ENCODE assay signal across 23 cellular contexts in genomic region chr18:38654966-38655365, GRCh38.
"Had no signal": no experiment of that assay in that cellular context is flagged by ENCODE, and none has a peak within 500 bp of the region (broad histone marks: within the 10 kb centered on the region; RNA-seq: fewer than 3 reads in every experiment).

No MANE protein-coding gene starts in this region.

- H3K27me3 Mint-ChIP-seq: memory B cell; naive B cell; natural killer cell treated with Interleukin-12 subunit alpha and Interleukin-12 subunit beta and Interleukin-15 and Interleukin-18, amount 100 ng/mL, for 72 hours; stimulated activated naive B cell treated with anti-CD40 and anti-IgM and Interleukin-4, amounts not matched to agents 10 μg/mL and 1 μg/mL and 100 μg/mL, for 72 hours; stimulated activated naive CD8-positive, alpha-beta T cell treated with anti-CD3 and anti-CD28 coated beads, Interleukin-15, Interleukin-2, amounts not matched to agents 100 ng/mL and 50 ng/mL, for 24 hours had no signal

- H3K4me3 Mint-ChIP-seq: endodermal cell; memory B cell; naive B cell; natural killer cell treated with Interleukin-12 subunit alpha and Interleukin-12 subunit beta and Interleukin-15 and Interleukin-18, amount 100 ng/mL, for 72 hours; neural crest cell; stimulated activated naive B cell treated with anti-CD40 and anti-IgM and Interleukin-4, amounts not matched to agents 10 μg/mL and 1 μg/mL and 100 μg/mL, for 72 hours; stimulated activated naive CD8-positive, alpha-beta T cell treated with anti-CD3 and anti-CD28 coated beads, Interleukin-15, Interleukin-2, amounts not matched to agents 100 ng/mL and 50 ng/mL, for 24 hours had no signal

- H3K4me1 Mint-ChIP-seq: endodermal cell, neural crest cell had no signal

- DNase-seq: effector CD8-positive, alpha-beta T cell; endodermal cell; foreskin keratinocyte; heart left ventricle; kidney; mucosa of descending colon; naive B cell; pancreas; retina; right lobe of liver; small intestine; stimulated activated CD4-positive, alpha-beta T cell treated with anti-CD3 and anti-CD28 coated beads, Interleukin-15, amount 100 ng/mL, for 24 hours; stimulated activated CD4-positive, alpha-beta T cell treated with anti-CD3 and anti-CD28 coated beads, Interleukin-2, amount 100 ng/mL, for 48 hours; stimulated activated naive B cell treated with anti-CD40 and anti-IgM and Interleukin-4, amounts not matched to agents 10 μg/mL and 1 μg/mL and 100 μg/mL, for 72 hours; transverse colon; upper lobe of right lung had no signal

- ATAC-seq: esophagus mucosa; foreskin keratinocyte; gastroesophageal sphincter; heart left ventricle; left lobe of liver; mucosa of descending colon; natural killer cell treated with Interleukin-12 subunit alpha and Interleukin-12 subunit beta and Interleukin-15 and Interleukin-18, amount 100 ng/mL, for 72 hours; pancreas; right lobe of liver; stimulated activated naive B cell treated with anti-CD40 and anti-IgM and Interleukin-4, amounts not matched to agents 10 μg/mL and 1 μg/mL and 100 μg/mL, for 72 hours; upper lobe of right lung had no signal

- H3K36me3 Mint-ChIP-seq: memory B cell; naive B cell; natural killer cell treated with Interleukin-12 subunit alpha and Interleukin-12 subunit beta and Interleukin-15 and Interleukin-18, amount 100 ng/mL, for 72 hours; stimulated activated naive B cell treated with anti-CD40 and anti-IgM and Interleukin-4, amounts not matched to agents 10 μg/mL and 1 μg/mL and 100 μg/mL, for 72 hours had no signal

- H3K9me3 Mint-ChIP-seq: endodermal cell; stimulated activated naive CD8-positive, alpha-beta T cell treated with anti-CD3 and anti-CD28 coated beads, Interleukin-15, Interleukin-2, amounts not matched to agents 100 ng/mL and 50 ng/mL, for 24 hours had no signal

- H3K27ac Mint-ChIP-seq: endodermal cell; memory B cell; naive B cell; natural killer cell treated with Interleukin-12 subunit alpha and Interleukin-12 subunit beta and Interleukin-15 and Interleukin-18, amount 100 ng/mL, for 72 hours; stimulated activated naive B cell treated with anti-CD40 and anti-IgM and Interleukin-4, amounts not matched to agents 10 μg/mL and 1 μg/mL and 100 μg/mL, for 72 hours; stimulated activated naive CD8-positive, alpha-beta T cell treated with anti-CD3 and anti-CD28 coated beads, Interleukin-15, Interleukin-2, amounts not matched to agents 100 ng/mL and 50 ng/mL, for 24 hours had no signal
